ENCODE assay signal across 20 cellular contexts in the genomic region with DNA sequence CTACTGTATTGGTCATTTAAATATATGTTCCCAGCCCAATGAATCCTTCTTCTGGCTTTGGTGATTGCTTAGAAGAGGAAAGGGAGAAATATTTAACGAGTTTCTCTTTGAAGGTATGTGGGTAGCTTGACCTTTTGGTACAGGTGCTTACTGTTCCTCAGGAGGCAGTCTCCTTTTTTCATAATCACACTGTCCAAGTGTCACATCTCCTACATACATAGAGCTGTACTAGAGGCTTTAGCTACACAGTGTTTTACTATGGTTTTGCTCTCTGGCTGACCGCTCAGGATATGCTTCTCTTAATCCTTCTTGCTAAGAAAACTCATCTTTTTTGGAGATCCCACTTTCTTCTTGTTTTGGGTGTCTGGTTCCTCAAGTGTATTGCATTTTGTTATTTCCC. TPM values are rescaled to one million over a fixed set of nuclear protein-coding genes. Genes with fewer than 3 reads are reported as not detected.
A peak's percentile ranks its signal among the peaks of the same experiment; 100 is the strongest.
DNase-seq lines count a peak whose midpoint lies in the region; ATAC-seq and TF ChIP-seq lines count a peak whose summit lies in the region.
"Had no signal": no experiment of that assay in that cellular context is flagged by ENCODE, and none has a peak within 500 bp of the region (broad histone marks: within the 10 kb centered on the region; RNA-seq: fewer than 3 reads in every experiment).

No MANE protein-coding gene starts in this region.

- H3K27ac Mint-ChIP-seq in MCF 10A (ENCODE audit: low read depth, unreplicated experiment) = peak overlapping the region; percentile 35
- no peak overlapping the region for H3K27ac Mint-ChIP-seq in central memory CD8-positive, alpha-beta T cell (ENCODE audit: low read depth)
- H3K27ac Mint-ChIP-seq: activated naive CD8-positive, alpha-beta T cell treated with anti-CD3 and anti-CD28 coated beads, Interleukin-2, amount 10 ng/mL, durations not matched to agents 7 days and 5 days had no signal

- POLR2A ChIA-PET in MCF 10A (lab: Yijun Ruan, JAX) = interaction anchor here (0.7 to 1.2 kb wide), 3 partner anchors 10 to 293 kb away, joined by 3 read pairs; no protein-coding TSS in a partner anchor

- no TSS peak for BruUV-seq in MCF 10A (replicated peaks; lab: Mats Ljungman, UMichigan)

- H3K4me3 Mint-ChIP-seq in MCF 10A (ENCODE audit: unreplicated experiment) = no peak overlapping the region
- peak overlapping the region; percentile 25 for H3K4me3 Mint-ChIP-seq in central memory CD8-positive, alpha-beta T cell
- H3K4me3 Mint-ChIP-seq: activated naive CD8-positive, alpha-beta T cell treated with anti-CD3 and anti-CD28 coated beads, Interleukin-2, amount 10 ng/mL, durations not matched to agents 7 days and 5 days had no signal

- H3K27ac ChIP-seq in breast epithelium = no peak overlapping the region
- 0 out of 2 replicates have a peak overlapping the region, but pooled peaks have one; percentile 22 for H3K27ac ChIP-seq in HUES64 (ENCODE audit: low read depth, low read length)
- H3K27ac ChIP-seq in skeletal muscle tissue (ENCODE audit: low read depth, low read length) = peak overlapping the region; percentile 42
- H3K27ac ChIP-seq: neutrophil had no signal

- TF ChIP-seq POLR2A in breast epithelium (IDR thresholded peaks at IDR 0.05) = no peak

- H3K27me3 ChIP-seq in breast epithelium (no peaks in the 10 kb centered on the region), HUES64 (ENCODE audit: insufficient read depth, low read length) (no peaks in the 10 kb centered on the region), skeletal muscle tissue (ENCODE audit: control insufficient read depth in 3 of 3, insufficient read depth in 3 of 3, low read length in 3 of 3) (no peaks in the 10 kb centered on the region)
- H3K27me3 ChIP-seq: neutrophil had no signal

- TF ChIP-seq CTCF in MCF 10A (IDR thresholded peaks at IDR 0.05; ENCODE audit: unreplicated experiment) (no peak), breast epithelium (IDR thresholded peaks at IDR 0.05) (no peak)

- H3K4me1 Mint-ChIP-seq in MCF 10A (ENCODE audit: insufficient read depth, unreplicated experiment) = peaks cover 40% of the 10 kb centered on the region
- peaks cover 80% of the 10 kb centered on the region for H3K4me1 Mint-ChIP-seq in central memory CD8-positive, alpha-beta T cell

- WGBS in HUES64 = 95% methylated on average over 2 of the region's 2 CpGs

- H3K4me1 ChIP-seq in breast epithelium = peaks cover 0 to 8% of the 10 kb centered on the region in 2 donors
- peaks cover 19% of the 10 kb centered on the region for H3K4me1 ChIP-seq in HUES64 (ENCODE audit: insufficient read depth, low read length)
- H3K4me1 ChIP-seq in skeletal muscle tissue (ENCODE audit: control insufficient read depth in 3 of 3, insufficient read depth in 3 of 3, low read length in 3 of 3) = peaks cover 2 to 8% (median 2%) of the 10 kb centered on the region in 3 donors

- DNase-seq in MCF 10A (ENCODE audit: unreplicated experiment) (no peak), breast epithelium (ENCODE audit: low spot score in 2 of 2) (no peak), glomerular visceral epithelial cell (ENCODE audit: extremely low spot score) (no peak)
- no peak for DNase-seq in central memory CD8-positive, alpha-beta T cell (ENCODE audit: low spot score in 2 of 2)
- DNase-seq: activated CD4-positive, CD25-positive, alpha-beta regulatory T cell treated with anti-CD3 and anti-CD28 coated beads, Interleukin-2, amount 50 U/mL, for 72 hours; activated CD8-positive, alpha-beta memory T cell treated with anti-CD3 and anti-CD28 coated beads, Interleukin-2, amount 50 U/mL, for 4 hours; activated naive CD8-positive, alpha-beta T cell treated with anti-CD3 and anti-CD28 coated beads, Interleukin-2, amount 10 ng/mL, durations not matched to agents 7 days and 5 days; GDM1; islet precursor cell; NCI-H2029; NCI-H446 treated with DMSO at 0.1 percent for 48 hours; SHP77 treated with DMSO at 0.1 percent for 48 hours; stimulated activated CD4-positive, alpha-beta T cell treated with anti-CD3 and anti-CD28 coated beads, Interleukin-2, amount 100 ng/mL, for 24 hours; T-helper 9 cell had no signal

- intact Hi-C loops in MCF 10A (cut with micrococcal nuclease) (no loop called here), breast epithelium (cut with DNase I; ENCODE audit: low total_unique reads) (no loop called here)

- H3K9ac ChIP-seq in HUES64 (ENCODE audit: low read depth, low read length) (no peak overlapping the region), skeletal muscle tissue (ENCODE audit: low read depth in 1 of 3, low read length in 3 of 3) (no peak overlapping the region)

- no peak overlapping the region for H3K4me3 ChIP-seq in breast epithelium
- no peak overlapping the region for H3K4me3 ChIP-seq in HUES64 (ENCODE audit: low read length)
- no peak overlapping the region for H3K4me3 ChIP-seq in skeletal muscle tissue (ENCODE audit: low read length in 3 of 3)

- CTCF ChIA-PET in MCF 10A (lab: Yijun Ruan, JAX) = interaction anchor here (0.6 to 0.7 kb wide), 2 partner anchors 10 to 15 kb away, joined by 3 read pairs; no protein-coding TSS in a partner anchor

- H3K9me3 ChIP-seq in breast epithelium (no peaks in the 10 kb centered on the region), HUES64 (ENCODE audit: insufficient read depth, low read depth, low read length) (0 out of 2 replicates have a peak, but pooled peaks cover 5% of the 10 kb centered on the region), skeletal muscle tissue (ENCODE audit: control insufficient read depth in 3 of 3, low read length in 3 of 3) (no peaks in the 10 kb centered on the region)
- H3K9me3 ChIP-seq: neutrophil had no signal

- no peaks in the 10 kb centered on the region for H3K27me3 Mint-ChIP-seq in MCF 10A (ENCODE audit: insufficient read depth, unreplicated experiment)
- H3K27me3 Mint-ChIP-seq in central memory CD8-positive, alpha-beta T cell = no peaks in the 10 kb centered on the region
- H3K27me3 Mint-ChIP-seq: activated naive CD8-positive, alpha-beta T cell treated with anti-CD3 and anti-CD28 coated beads, Interleukin-2, amount 10 ng/mL, durations not matched to agents 7 days and 5 days had no signal

- peaks cover 21% of the 10 kb centered on the region for H3K36me3 Mint-ChIP-seq in MCF 10A (ENCODE audit: insufficient read depth, unreplicated experiment)
- H3K36me3 Mint-ChIP-seq in central memory CD8-positive, alpha-beta T cell (ENCODE audit: insufficient read depth) = peaks cover 10% of the 10 kb centered on the region

- no peaks in the 10 kb centered on the region for H3K9me3 Mint-ChIP-seq in MCF 10A (ENCODE audit: unreplicated experiment)
- H3K9me3 Mint-ChIP-seq in central memory CD8-positive, alpha-beta T cell = no peaks in the 10 kb centered on the region
- H3K9me3 Mint-ChIP-seq: activated naive CD8-positive, alpha-beta T cell treated with anti-CD3 and anti-CD28 coated beads, Interleukin-2, amount 10 ng/mL, durations not matched to agents 7 days and 5 days had no signal

- no peaks in the 10 kb centered on the region for H3K36me3 ChIP-seq in breast epithelium
- H3K36me3 ChIP-seq in HUES64 (ENCODE audit: insufficient read depth, low read length) = peaks cover 4% of the 10 kb centered on the region; the same call in 1 of the 2 replicates
- no peaks in the 10 kb centered on the region for H3K36me3 ChIP-seq in skeletal muscle tissue (ENCODE audit: control insufficient read depth in 3 of 3, insufficient read depth in 3 of 3, low read length in 3 of 3)
- H3K36me3 ChIP-seq: neutrophil had no signal

- ATAC-seq in central memory CD8-positive, alpha-beta T cell (replicated peaks; ENCODE audit: extremely low read depth, poor library complexity, severe bottlenecking) = no peak
- ATAC-seq in GM21576 (IDR thresholded peaks at IDR 0.05; ENCODE audit: unreplicated experiment) (no peak), HG03175 (IDR thresholded peaks at IDR 0.05; ENCODE audit: unreplicated experiment) (no peak)
- ATAC-seq: sciatic nerve had no signal

RNA-seq across cellular contexts. Expression of gene ERBIN, which starts 6.9 kb away (rescaled TPM):
- 69.2 and 71.3 TPM in 2 replicates for total RNA-seq in MCF 10A (2022)
- 100 to 1,000 TPM in 1 of 3 donors, 10 to 100 TPM in 2; 63.5 to 131 (median 97.7) TPM for total RNA-seq in breast epithelium
- 15.9 TPM for polyA plus RNA-seq in HUES64 (2013, experiment 1 of 2)
- polyA plus RNA-seq in HUES64 (2013, experiment 2 of 2) = 19.4 TPM
- total RNA-seq in skeletal muscle tissue = 91.9 TPM

Comparison
In these comparisons a context has a peak if more than half of its experiments do, and no peak if none do; other contexts are left out.
1. H3K27ac ChIP-seq: peak in HUES64 (single experiment) and skeletal muscle tissue (single experiment); none in breast epithelium (0 of 2).